In genomic region chr7:143374556-143374955, GRCh38 we compare ENCODE assay signal across 16 cellular contexts. TPM values are rescaled to one million over a fixed set of nuclear protein-coding genes. Genes with fewer than 3 reads are reported as not detected.
DNase-seq lines count a peak whose midpoint lies in the region; ATAC-seq, FAIRE-seq and TF ChIP-seq lines count a peak whose summit lies in the region.
"Had no signal": no experiment of that assay in that cellular context is flagged by ENCODE, and none has a peak within 500 bp of the region (broad histone marks: within the 10 kb centered on the region; RNA-seq: fewer than 3 reads in every experiment).

No MANE protein-coding gene starts in this region.

- H3K36me3 ChIP-seq in DOHH2 (ENCODE audit: control insufficient read depth, low read length) = no peaks in the 10 kb centered on the region
- H3K36me3 ChIP-seq in kidney (ENCODE audit: control insufficient read depth in 1 of 2, insufficient read depth in 2 of 2, low read length in 2 of 2) = no peaks in the 10 kb centered on the region
- H3K36me3 ChIP-seq: MG63 had no signal

- no peak overlapping the region for H3K9ac ChIP-seq in kidney (ENCODE audit: low read length in 2 of 2)
- H3K9ac ChIP-seq: SK-N-SH had no signal

- H3K36me3 Mint-ChIP-seq in activated B cell treated with CpG ODN at 0.5 μM for 24 hours (ENCODE audit: low read depth) = no peaks in the 10 kb centered on the region

- H3K27me3 ChIP-seq in DOHH2 (ENCODE audit: control insufficient read depth, low read length) = no peaks in the 10 kb centered on the region
- H3K27me3 ChIP-seq: MG63 had no signal

- H3K4me3 ChIP-seq in DOHH2 (ENCODE audit: low read length) (peak overlapping the region; percentile 0; the same call in 1 of the 2 replicates), kidney (ENCODE audit: low read length in 2 of 2) (no peak overlapping the region)
- H3K4me3 ChIP-seq: lung, MG63 had no signal

- H3K27me3 Mint-ChIP-seq in activated B cell treated with CpG ODN at 0.5 μM for 24 hours = no peaks in the 10 kb centered on the region

- peaks cover 35% of the 10 kb centered on the region for H3K4me1 Mint-ChIP-seq in activated B cell treated with CpG ODN at 0.5 μM for 24 hours

- no peaks in the 10 kb centered on the region for H3K9me3 Mint-ChIP-seq in activated B cell treated with CpG ODN at 0.5 μM for 24 hours
- H3K9me3 Mint-ChIP-seq: neural crest cell had no signal

- DNase-seq in NOMO-1 treated with DMSO at 0.1 percent for 48 hours (lab: John Stamatoyannopoulos, UW; ENCODE audit: unreplicated experiment) (peak; percentile 38), NOMO-1 (lab: John Stamatoyannopoulos, UW; ENCODE audit: unreplicated experiment in 2 of 2) (no peak), activated B cell treated with CpG ODN at 0.5 μM for 24 hours (no peak), kidney (peak; percentile 21), inferior parietal cortex (ENCODE audit: extremely low spot score) (no peak)
- DNase-seq: MG63; SK-N-SH; stimulated activated CD4-positive, alpha-beta T cell treated with anti-CD3 and anti-CD28 coated beads, Interleukin-2, amount 100 ng/mL, for 24 hours had no signal

- no peak overlapping the region for H3K27ac ChIP-seq in DOHH2 (ENCODE audit: low read depth, low read length)
- no peak overlapping the region for H3K27ac ChIP-seq in kidney (ENCODE audit: low read depth in 2 of 2, low read length in 2 of 2)
- H3K27ac ChIP-seq: 22Rv1 had no signal

- CTCF ChIA-PET in activated B cell treated with CpG ODN at 0.5 μM for 24 hours (lab: Charles Lee) = interaction anchor here (0.7 to 1.2 kb wide), 4 partner anchors 42 to 352 kb away, joined by 3 to 5 read pairs (median 4); partner anchors contain the start of gene CASP2

- POLR2A ChIA-PET in activated B cell treated with CpG ODN at 0.5 μM for 24 hours (lab: Charles Lee) = interaction anchor here (0.6 kb wide), 1 partner anchor 84 kb away, joined by 4 read pairs; no protein-coding TSS in a partner anchor

- no peaks in the 10 kb centered on the region for H3K9me3 ChIP-seq in DOHH2 (ENCODE audit: control insufficient read depth, insufficient read depth, low read length)
- H3K9me3 ChIP-seq in kidney (ENCODE audit: control insufficient read depth in 1 of 2, low read length in 2 of 2) = no peaks in the 10 kb centered on the region
- H3K9me3 ChIP-seq: MG63, SK-N-SH had no signal

- H4K20me1 ChIP-seq in DOHH2 (ENCODE audit: control insufficient read depth, insufficient read depth, low read depth, low read length) = no peaks in the 10 kb centered on the region

- H3F3A ChIP-seq in DOHH2 (ENCODE audit: control insufficient read depth, insufficient read depth) = no peaks in the 10 kb centered on the region

- ATAC-seq in activated B cell treated with CpG ODN at 0.5 μM for 24 hours (ENCODE audit: low read depth) (peak; percentile 43), HG02884 (IDR thresholded peaks at IDR 0.05; ENCODE audit: unreplicated experiment) (no peak), GM21825 (IDR thresholded peaks at IDR 0.05; ENCODE audit: unreplicated experiment) (no peak)

- intact Hi-C loops in activated B cell treated with CpG ODN at 0.5 μM for 24 hours (cut with micrococcal nuclease) (no loop called here), kidney (cut with DNase I) (no loop called here)

- FAIRE-seq in kidney (lab: Jason Lieb, UNC) = no peak
- FAIRE-seq: GM19239, urothelium cell line had no signal

- H3K4me2 ChIP-seq in DOHH2 (ENCODE audit: low read length) = peak overlapping the region; percentile 26

- no peaks in the 10 kb centered on the region for H3K79me2 ChIP-seq in DOHH2 (ENCODE audit: control insufficient read depth, low read length)

- TF ChIP-seq CTCF in DOHH2 (IDR thresholded peaks at IDR 0.05; ENCODE audit: low read depth, low read length, poor library complexity, severe bottlenecking) (no peak), activated B cell treated with CpG ODN at 0.5 μM for 24 hours (IDR thresholded peaks at IDR 0.05) (no peak), kidney (IDR thresholded peaks at IDR 0.05; ENCODE audit: borderline replicate concordance, extremely low read depth, insufficient read depth) (no peak)

- H3K9me2 ChIP-seq in DOHH2 (replicated peaks; ENCODE audit: control insufficient read depth, low read length) = no peaks in the 10 kb centered on the region
- H3K9me2 ChIP-seq: SK-N-SH had no signal

- no peak overlapping the region for H3K4me3 Mint-ChIP-seq in activated B cell treated with CpG ODN at 0.5 μM for 24 hours
- H3K4me3 Mint-ChIP-seq: neural crest cell had no signal

- peak overlapping the region; percentile 33 for H3K27ac Mint-ChIP-seq in activated B cell treated with CpG ODN at 0.5 μM for 24 hours

- H3K4me1 ChIP-seq in DOHH2 (ENCODE audit: control insufficient read depth, low read length) = peaks cover 24% of the 10 kb centered on the region
- peaks cover 0 to 6% of the 10 kb centered on the region in 2 donors for H3K4me1 ChIP-seq in kidney (ENCODE audit: control insufficient read depth in 1 of 2, insufficient read depth in 1 of 2, low read depth in 1 of 2, low read length in 2 of 2)

RNA-seq across cellular contexts. Expression of gene ZYX, which starts 6.6 kb away (rescaled TPM):
- total RNA-seq in activated B cell treated with CpG ODN at 0.5 μM for 24 hours (87.5 and 101 TPM in 2 replicates), kidney (193 TPM)
- 50.1 TPM for polyA plus RNA-seq in kidney (ENCODE audit: insufficient read depth, low read depth, low replicate concordance)

RNA-seq across cellular contexts. Expression of gene FAM131B, which starts 12.0 kb away (rescaled TPM):
- not detected in 2 replicates for total RNA-seq in activated B cell treated with CpG ODN at 0.5 μM for 24 hours
- 0.82 TPM for total RNA-seq in kidney
- polyA plus RNA-seq in kidney (ENCODE audit: insufficient read depth, low read depth, low replicate concordance) = 0.19 TPM

RNA-seq across cellular contexts. Expression of gene EPHA1, which starts 34.1 kb away (rescaled TPM):
- total RNA-seq in activated B cell treated with CpG ODN at 0.5 μM for 24 hours (not detected in 2 replicates), kidney (22.3 TPM)
- 6.9 TPM for polyA plus RNA-seq in kidney (ENCODE audit: insufficient read depth, low read depth, low replicate concordance)
- total RNA-seq: neural crest cell had no signal

RNA-seq across cellular contexts. Expression of gene CLCN1, which starts 58.6 kb away (rescaled TPM):
- total RNA-seq in activated B cell treated with CpG ODN at 0.5 μM for 24 hours (not detected in 2 replicates), kidney (0.35 TPM)
- polyA plus RNA-seq in kidney (ENCODE audit: insufficient read depth, low read depth, low replicate concordance) = not detected
- total RNA-seq: neural crest cell had no signal

Comparison
In these comparisons a context has a peak if more than half of its experiments do, and no peak if none do; other contexts are left out.
1. DNase-seq: peak in NOMO-1 treated with DMSO at 0.1 percent for 48 hours (single experiment) and kidney (single experiment); none in NOMO-1 (0 of 2), activated B cell treated with CpG ODN at 0.5 μM for 24 hours (single experiment) and inferior parietal cortex (single experiment).
2. RNA of gene EPHA1, which starts 34.1 kb away (total RNA-seq): 22.3 TPM in kidney (single experiment); not detected in activated B cell treated with CpG ODN at 0.5 μM for 24 hours; every median in the first group is over 10 times any median in the second.